Comparison of ENCODE assay signal across 8 cellular contexts in genomic region chr17:6639014-6639650, GRCh38. TPM values are rescaled to one million over a fixed set of nuclear protein-coding genes. Genes with fewer than 3 reads are reported as not detected.
DNase-seq lines count a peak whose midpoint lies in the region; ATAC-seq, FAIRE-seq and TF ChIP-seq lines count a peak whose summit lies in the region.

No MANE protein-coding gene starts in this region.

- CTCF ChIA-PET in A549 (lab: Yijun Ruan, JAX): interaction anchor here (0.7 to 4.2 kb wide), 6 partner anchors 9 to 1200 kb away, joined by 3 to 24 read pairs (median 4); partner anchors contain the start of gene C1QBP

- TF ChIP-seq POLR2A in A549 (IDR thresholded peaks at IDR 0.05; ENCODE audit: low read length): no peak

- H3K27me3 ChIP-seq in KMS-11 (ENCODE audit: insufficient read depth, low read depth) (no peaks in the 10 kb centered on the region), colonic mucosa (no peaks in the 10 kb centered on the region), mucosa of rectum (ENCODE audit: control insufficient read depth in 2 of 2, insufficient read depth in 2 of 2, low read length in 2 of 2) (no peaks in the 10 kb centered on the region)

- no peak; a peak in 1 of 6 replicates for ATAC-seq in A549

- no peaks in the 10 kb centered on the region for H3K79me2 ChIP-seq in KMS-11 (ENCODE audit: insufficient read depth, low read depth)

- TF ChIP-seq RAD21 in A549 (conservative IDR thresholded peaks at IDR 0.05 in 1 of 2, IDR thresholded peaks at IDR 0.05 in 1 of 2): no peak

- peaks cover 22% of the 10 kb centered on the region for H3K4me1 ChIP-seq in A549
- H3K4me1 ChIP-seq in KMS-11 (ENCODE audit: low read depth, poor library complexity, severe bottlenecking): no peaks in the 10 kb centered on the region
- H3K4me1 ChIP-seq in colonic mucosa: peaks cover 9% of the 10 kb centered on the region
- H3K4me1 ChIP-seq in mucosa of rectum (ENCODE audit: control insufficient read depth in 2 of 2, insufficient read depth in 2 of 2, low read length in 2 of 2): peaks cover 18 to 31% of the 10 kb centered on the region in 2 donors

- H3K36me3 ChIP-seq in KMS-11 (ENCODE audit: insufficient read depth) (no peaks in the 10 kb centered on the region), colonic mucosa (no peaks in the 10 kb centered on the region), mucosa of rectum (ENCODE audit: control insufficient read depth in 2 of 2, insufficient read depth in 2 of 2, low read length in 2 of 2) (peaks cover 2 to 14% of the 10 kb centered on the region in 2 donors)

- peak overlapping the region; percentile 37; the same call in 1 of the 2 replicates for H3K9ac ChIP-seq in KMS-11
- peak overlapping the region; percentile 76 to 82 for H3K9ac ChIP-seq in colonic mucosa (ENCODE audit: low read depth in 2 of 2, low read length in 2 of 2)
- peak overlapping the region; percentile 66 to 85 for H3K9ac ChIP-seq in mucosa of rectum (ENCODE audit: low read depth in 1 of 2, low read length in 2 of 2)

- H4K20me1 ChIP-seq in KMS-11 (ENCODE audit: insufficient read depth): no peaks in the 10 kb centered on the region

- no peak for FAIRE-seq in A549 (lab: Jason Lieb, UNC)

- TF ChIP-seq CTCF in A549 (IDR thresholded peaks at IDR 0.05) (no peak), KMS-11 (conservative IDR thresholded peaks at IDR 0.05; ENCODE audit: low read depth, low read length) (no peak), colonic mucosa (IDR thresholded peaks at IDR 0.05) (no peak)

- intact Hi-C loops in colonic mucosa (cut with DNase I): loop anchor here (10.0 kb wide), 1 partner anchor 64 kb away; no protein-coding TSS in a partner anchor

- no peaks in the 10 kb centered on the region for H3K9me3 ChIP-seq in A549
- H3K9me3 ChIP-seq in colonic mucosa: no peaks in the 10 kb centered on the region
- no peaks in the 10 kb centered on the region for H3K9me3 ChIP-seq in mucosa of rectum (ENCODE audit: control insufficient read depth in 2 of 2, low read length in 2 of 2)

- H3K4me3 ChIP-seq in A549: peak overlapping the region; percentile 81
- H3K4me3 ChIP-seq in KMS-11 (IDR thresholded peaks at IDR 0.05; ENCODE audit: insufficient read depth, low read depth, low read length): no peak overlapping the region
- H3K4me3 ChIP-seq in colonic mucosa: peak overlapping the region; percentile 98
- peak overlapping the region; percentile 91 to 94 for H3K4me3 ChIP-seq in mucosa of rectum (ENCODE audit: low read length in 2 of 2)

- DNase-seq in A549 (ENCODE audit: low read depth in 1 of 2, low spot score in 1 of 2) (no peak), colonic mucosa (peak; percentile 22), NCI-H2107 (lab: John Stamatoyannopoulos, UW) (no peak), NCI-H1694 (lab: John Stamatoyannopoulos, UW) (no peak), DMS53 (lab: John Stamatoyannopoulos, UW) (no peak), GM19240 (ENCODE audit: insufficient read length, low spot score) (no peak)

- H3K4me2 ChIP-seq in A549: peak overlapping the region; percentile 87
- no peak overlapping the region; the same call in 1 of the 2 replicates for H3K4me2 ChIP-seq in KMS-11

- POLR2A ChIA-PET in A549 (lab: Yijun Ruan, JAX): interaction anchor here (1.1 to 1.3 kb wide), 3 partner anchors 116 to 176 kb away, joined by 3 to 6 read pairs (median 3); no protein-coding TSS in a partner anchor

- TF ChIP-seq EP300 in A549 (IDR thresholded peaks at IDR 0.05): no peak

- 70% methylated on average over 15 of the region's 16 CpGs for WGBS in A549 (ENCODE audit: missing lambda C conversion rate)

- H3K27ac ChIP-seq in A549 (peak overlapping the region; percentile 94 to 97), KMS-11 (no peak overlapping the region), colonic mucosa (no peak overlapping the region), mucosa of rectum (ENCODE audit: low read depth in 2 of 2, low read length in 2 of 2) (no peak overlapping the region)

- H2AFZ ChIP-seq in KMS-11 (ENCODE audit: low read depth): no peak overlapping the region

TF ChIP-seq in A549, 52 proteins besides CTCF, POLR2A, EP300 and RAD21:
- TF ChIP-seq POLR2AphosphoS2 (conservative IDR thresholded peaks at IDR 0.05; ENCODE audit: low read length) (no peak), SMC3 (IDR thresholded peaks at IDR 0.05) (no peak), PBX3 (IDR thresholded peaks at IDR 0.05) (no peak), HOXB13 (CRISPR knock-in tag; IDR thresholded peaks at IDR 0.05; ENCODE audit: low read depth) (no peak), FOSB (CRISPR knock-in tag; IDR thresholded peaks at IDR 0.05) (no peak), FOXS1 (CRISPR knock-in tag; IDR thresholded peaks at IDR 0.05) (no peak), ZNF302 (CRISPR knock-in tag; IDR thresholded peaks at IDR 0.05) (no peak), JUNB (IDR thresholded peaks at IDR 0.05) (no peak), USF2 (IDR thresholded peaks at IDR 0.05) (no peak), TP53 (CRISPR knock-in tag; IDR thresholded peaks at IDR 0.05) (no peak), HES2 (IDR thresholded peaks at IDR 0.05) (no peak)

RNA-seq across cellular contexts. Expression of gene KIAA0753, which starts 1.4 kb away (rescaled TPM):
- polyA plus RNA-seq in A549 (2011; rRNA removed) (15.2 and 21.5 TPM in 2 replicates), A549 (2017; fragmentation: RNase III; extraction: RNeasy Plus Mini Kit Qiagen cat#74134 plus additional on column Dnase treatment) (13.6 to 16.1 TPM (median 14.1 TPM) in 3 replicates)
- 4.4 and 5.1 TPM in 2 replicates for polyA plus RNA-seq in A549 (2012; cell fraction: cytosol; rRNA removed)
- 5.5 and 11.7 TPM in 2 replicates for polyA plus RNA-seq in A549 (2012; cell fraction: nucleus; rRNA removed)
- polyA minus RNA-seq in A549 (2011; rRNA and poly(A)+ RNA removed): 20.8 and 21.1 TPM in 2 replicates
- total RNA-seq in colonic mucosa: 10 to 100 TPM; 15.7 to 18.5 TPM

RNA-seq across cellular contexts. Expression of gene TXNDC17, which starts 1.7 kb away (rescaled TPM):
- polyA plus RNA-seq in A549 (2011; rRNA removed) (517 and 572 TPM in 2 replicates), A549 (2017; fragmentation: RNase III; extraction: RNeasy Plus Mini Kit Qiagen cat#74134 plus additional on column Dnase treatment) (621 to 751 TPM (median 643 TPM) in 3 replicates)
- 876 and 1,178 TPM in 2 replicates for polyA plus RNA-seq in A549 (2012; cell fraction: cytosol; rRNA removed)
- 419 and 424 TPM in 2 replicates for polyA plus RNA-seq in A549 (2012; cell fraction: nucleus; rRNA removed)
- polyA minus RNA-seq in A549 (2011; rRNA and poly(A)+ RNA removed): 43.1 and 59.7 TPM in 2 replicates
- 100 to 1,000 TPM; 167 to 207 TPM for total RNA-seq in colonic mucosa

RNA-seq across cellular contexts. Expression of gene MED31, which starts 12.3 kb away (rescaled TPM):
- polyA plus RNA-seq in A549 (2011; rRNA removed) (49.0 and 50.2 TPM in 2 replicates), A549 (2017; fragmentation: RNase III; extraction: RNeasy Plus Mini Kit Qiagen cat#74134 plus additional on column Dnase treatment) (27.9 to 32.2 TPM (median 31.8 TPM) in 3 replicates)
- polyA plus RNA-seq in A549 (2012; cell fraction: cytosol; rRNA removed): 22.9 and 25.0 TPM in 2 replicates
- 6.4 and 11.0 TPM in 2 replicates for polyA plus RNA-seq in A549 (2012; cell fraction: nucleus; rRNA removed)
- 11.4 and 14.4 TPM in 2 replicates for polyA minus RNA-seq in A549 (2011; rRNA and poly(A)+ RNA removed)
- total RNA-seq in colonic mucosa: 10 to 100 TPM; 14.3 to 15.2 TPM

RNA-seq across cellular contexts. Expression of gene C17orf100, which starts 12.4 kb away (rescaled TPM):
- polyA plus RNA-seq in A549 (2011; rRNA removed): 4.1 and 4.2 TPM in 2 replicates
- 2.1 and 2.9 TPM in 2 replicates for polyA plus RNA-seq in A549 (2012; cell fraction: cytosol; rRNA removed)
- polyA plus RNA-seq in A549 (2012; cell fraction: nucleus; rRNA removed): 1.6 and 2.0 TPM in 2 replicates
- polyA plus RNA-seq in A549 (2017; fragmentation: RNase III; extraction: RNeasy Plus Mini Kit Qiagen cat#74134 plus additional on column Dnase treatment): 2.4 to 3.1 TPM (median 2.6 TPM) in 3 replicates
- polyA minus RNA-seq in A549 (2011; rRNA and poly(A)+ RNA removed): 1.9 TPM in 2 replicates
- total RNA-seq in colonic mucosa: 1 to 10 TPM; 1.5 to 1.9 TPM

Comparison
In these comparisons a context has a peak if more than half of its experiments do, and no peak if none do; other contexts are left out.
1. H3K27ac ChIP-seq: peak in A549 (2 of 2); none in KMS-11 (single experiment), colonic mucosa (single experiment) and mucosa of rectum (0 of 2).
2. Peak in every context shown above with its lines, with median percentiles within 50 percentile points of each other: H3K9ac ChIP-seq.